In genomic region chr15:55829826-55830225, GRCh38 we compare ENCODE assay signal across 9 cellular contexts.
DNase-seq lines count a peak whose midpoint lies in the region; ATAC-seq, FAIRE-seq and TF ChIP-seq lines count a peak whose summit lies in the region.
"Had no signal": no experiment of that assay in that cellular context is flagged by ENCODE, and none has a peak within 500 bp of the region (broad histone marks: within the 10 kb centered on the region; RNA-seq: fewer than 3 reads in every experiment).

No MANE protein-coding gene starts in this region.

- RAD21 ChIA-PET in GM12878 (lab: Charles Lee; ENCODE audit: unreplicated experiment) = no interaction called here

- ATAC-seq in GM21515 (IDR thresholded peaks at IDR 0.05; ENCODE audit: unreplicated experiment) (peak; percentile 77), GM12878 (peak; percentile 86), heart right ventricle (no peak)

- intact Hi-C loops in GM12878 (cut with micrococcal nuclease; ENCODE audit: unreplicated experiment) = no loop called here
- intact Hi-C loops in heart right ventricle (cut with DNase I) = loop anchor here in 1 of 10 donors (10.0 kb wide), 1 partner anchor 45 kb away; no protein-coding TSS in a partner anchor

- POLR2A ChIA-PET in GM12878 (lab: Charles Lee) = no interaction called here

- H2AFZ ChIP-seq in GM12878 (ENCODE audit: control insufficient read depth, low read depth, low read length) = peak overlapping the region; percentile 41

- H3K4me3 ChIP-seq in Jurkat, Clone E6-1 (ENCODE audit: low read length) = no peak overlapping the region
- no peak overlapping the region for H3K4me3 ChIP-seq in GM12878
- no peak overlapping the region for H3K4me3 ChIP-seq in heart right ventricle

- no peaks in the 10 kb centered on the region for H3K79me2 ChIP-seq in GM12878 (ENCODE audit: control insufficient read depth, insufficient read depth, low read length)

- no TSS peak for BruUV-seq in GM12878 (replicated peaks; lab: Mats Ljungman, UMichigan)

- no peak for TF ChIP-seq RAD21 in GM12878 (IDR thresholded peaks at IDR 0.05; ENCODE audit: insufficient read depth, low read depth, low read length)

- H3K36me3 ChIP-seq in GM12878 (ENCODE audit: control insufficient read depth in 2 of 2, insufficient read depth in 2 of 2, low read length in 1 of 2) (no peaks in the 10 kb centered on the region), heart right ventricle (peaks cover 0 to 62% (median 13%) of the 10 kb centered on the region in 9 donors)

- TF ChIP-seq POLR2A in GM12878 (IDR thresholded peaks at IDR 0.05; ENCODE audit: low read depth, low read length) = no peak

- peak overlapping the region; percentile 18; the same call in 1 of the 2 replicates for H3K27ac ChIP-seq in GM12878 (ENCODE audit: control insufficient read depth, insufficient read depth)
- H3K27ac ChIP-seq in heart right ventricle = no peak overlapping the region

- SMC1A ChIA-PET in GM12878 (lab: Charles Lee; ENCODE audit: uncharacterized antibody, unreplicated experiment) = interaction anchor here (1.5 kb wide), 1 partner anchor 14 kb away, joined by 4 read pairs; no protein-coding TSS in a partner anchor

- H3K4me1 ChIP-seq in GM12878 (ENCODE audit: control insufficient read depth, insufficient read depth, low read length) (peaks cover 11% of the 10 kb centered on the region), heart right ventricle (no peaks in the 10 kb centered on the region)

- no peaks in the 10 kb centered on the region for H3K9me3 ChIP-seq in GM12878 (replicated peaks; ENCODE audit: control insufficient read depth, insufficient read depth, low read length)
- H3K9me3 ChIP-seq in heart right ventricle = no peaks in the 10 kb centered on the region

- TF ChIP-seq EP300 in GM12878 (IDR thresholded peaks at IDR 0.05; ENCODE audit: borderline replicate concordance in 1 of 2, control insufficient read depth in 1 of 2, low read depth in 2 of 2, low read length in 2 of 2) = peak in 1 of 2 experiments; percentile 61; a peak in 1 of 4 replicates

- peak; percentile 54 for FAIRE-seq in GM18507 (lab: Jason Lieb, UNC)
- no peak for FAIRE-seq in GM12878 (lab: Jason Lieb, UNC)
- FAIRE-seq: GM19239 had no signal

- no peak overlapping the region for H3K9ac ChIP-seq in GM12878 (ENCODE audit: control insufficient read depth, insufficient read depth, low read length)

- in situ Hi-C loops in GM12878 (cut with MboI) = no loop called here

- WGBS in GM12878 (ENCODE audit: insufficient coverage, insufficient replicate concordance, low lambda C conversion rate, missing lambda C conversion rate) = 0% methylated on average over 2 of the region's 2 CpGs
- 82 to 88% methylated on average over 2 of the region's 2 CpGs for WGBS in heart right ventricle, 2 donors

- H3K4me2 ChIP-seq in GM12878 (ENCODE audit: control insufficient read depth, insufficient read depth) = peak overlapping the region; percentile 67

- H3K27me3 ChIP-seq in GM12878 (replicated peaks in 1 of 2; ENCODE audit: control insufficient read depth in 2 of 2, insufficient read depth in 2 of 2, low read length in 1 of 2) (no peaks in the 10 kb centered on the region), heart right ventricle (no peaks in the 10 kb centered on the region)

- H4K20me1 ChIP-seq in GM12878 (ENCODE audit: control insufficient read depth, insufficient read depth) = no peaks in the 10 kb centered on the region

- TF ChIP-seq CTCF in GM12878 (IDR thresholded peaks at IDR 0.05 in 2 of 3, conservative IDR thresholded peaks at IDR 0.05 in 1 of 3; ENCODE audit: control insufficient read depth in 2 of 3, extremely low read depth in 1 of 3, insufficient read depth in 1 of 3, low read depth in 3 of 3, low read length in 3 of 3) (no peak), heart right ventricle (IDR thresholded peaks at IDR 0.05) (no peak)

- DNase-seq in GM18507 (ENCODE audit: extremely low spot score, insufficient read length, low read depth) (no peak), GM12878 (ENCODE audit: low read depth, low spot score) (peak; percentile 32), heart right ventricle (no peak), AG08395 (ENCODE audit: low spot score) (no peak), midbrain (lab: John Stamatoyannopoulos, UW) (no peak), NCI-H82 (lab: John Stamatoyannopoulos, UW) (no peak)
- DNase-seq in Jurkat, Clone E6-1 (ENCODE audit: low read depth, low spot score) = peak; percentile 35

- CTCF ChIA-PET in GM12878 (lab: Yijun Ruan, JAX) = no interaction called here

TF ChIP-seq in GM12878, 131 proteins besides CTCF, POLR2A, EP300 and RAD21:
- peak; percentile 92 for TF ChIP-seq SPI1 (IDR thresholded peaks at IDR 0.05; ENCODE audit: borderline replicate concordance, insufficient read depth, low read depth, low read length)
- peak; percentile 82 for TF ChIP-seq JUNB (IDR thresholded peaks at IDR 0.05)
- TF ChIP-seq RUNX3 (IDR thresholded peaks at IDR 0.05; ENCODE audit: low read length) = peak; percentile 87
- TF ChIP-seq CBX5 (IDR thresholded peaks at IDR 0.05; ENCODE audit: low read depth) = no peak
- TF ChIP-seq IRF4 (IDR thresholded peaks at IDR 0.05; ENCODE audit: low read depth, low read length) = 0 out of 2 replicates have a peak, but pooled peaks have one; percentile 26
- TF ChIP-seq CREM (IDR thresholded peaks at IDR 0.05; ENCODE audit: low read depth) = peak; percentile 44; the same call in 1 of the 2 replicates
- TF ChIP-seq IKZF2 (IDR thresholded peaks at IDR 0.05) = peak; percentile 40 to 62; a peak in 3 of 4 replicates
- TF ChIP-seq NFIC (IDR thresholded peaks at IDR 0.05; ENCODE audit: low read depth, low read length) = peak; percentile 40; the same call in 1 of the 2 replicates
- no peak for TF ChIP-seq BACH1 (IDR thresholded peaks at IDR 0.05; ENCODE audit: borderline replicate concordance)
- peak; percentile 48; the same call in 1 of the 2 replicates for TF ChIP-seq MTA2 (IDR thresholded peaks at IDR 0.05; ENCODE audit: low read depth)
- peak; percentile 41; the same call in 1 of the 2 replicates for TF ChIP-seq EED (IDR thresholded peaks at IDR 0.05; ENCODE audit: low read depth)
- no peak for TF ChIP-seq ZNF687 (IDR thresholded peaks at IDR 0.05)
- no peak for TF ChIP-seq ZBTB40 (IDR thresholded peaks at IDR 0.05; ENCODE audit: borderline replicate concordance)
- TF ChIP-seq DPF2 (IDR thresholded peaks at IDR 0.05) = 0 out of 2 replicates have a peak, but pooled peaks have one; percentile 30
- peak; percentile 31; the same call in 1 of the 2 replicates for TF ChIP-seq IKZF1 (conservative IDR thresholded peaks at IDR 0.05)

Comparison
In these comparisons a context has a peak if more than half of its experiments do, and no peak if none do; other contexts are left out.
1. DNase-seq: peak in Jurkat, Clone E6-1 (single experiment) and GM12878 (single experiment); none in GM18507 (single experiment), heart right ventricle (0 of 2), AG08395 (single experiment), midbrain (single experiment) and NCI-H82 (single experiment).
2. ATAC-seq: peak in GM21515 (single experiment) and GM12878 (single experiment); none in heart right ventricle (0 of 8).